In the genomic region with DNA sequence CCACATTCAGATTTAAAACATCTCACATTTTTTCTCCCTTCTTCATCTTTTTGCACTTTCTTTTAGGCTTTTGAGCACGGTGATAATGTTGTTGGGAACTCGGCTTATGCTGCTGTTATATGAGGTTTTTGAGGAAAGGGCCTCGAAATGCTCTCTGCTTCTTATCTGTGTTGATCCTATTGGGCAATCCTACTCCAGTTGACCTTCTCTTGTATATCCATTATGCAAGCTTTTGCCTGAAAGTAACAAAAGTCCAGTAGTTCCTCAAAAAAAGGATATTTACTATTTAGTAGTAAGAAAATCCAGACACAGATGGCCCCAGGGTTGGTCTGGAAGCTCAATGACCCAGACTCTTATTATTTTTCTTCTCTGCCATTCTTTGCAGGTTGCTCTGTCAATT, we compare ENCODE assay signal across 36 cellular contexts. TPM values are rescaled to one million over a fixed set of nuclear protein-coding genes. Genes with fewer than 3 reads are reported as not detected.
"Had no signal": no experiment of that assay in that cellular context is flagged by ENCODE, and none has a peak within 500 bp of the region (broad histone marks: within the 10 kb centered on the region; RNA-seq: fewer than 3 reads in every experiment).

No MANE protein-coding gene starts in this region.

- H3K4me3 Mint-ChIP-seq: activated CD4-positive, alpha-beta memory T cell treated with anti-CD3 and anti-CD28 coated beads, Interleukin-2, amount 10 ng/mL, durations not matched to agents 7 days and 5 days; activated CD4-positive, alpha-beta T cell treated with anti-CD3 and anti-CD28 coated beads, Interleukin-2, amount 10 ng/mL, durations not matched to agents 7 days and 5 days; activated naive CD4-positive, alpha-beta T cell treated with anti-CD3 and anti-CD28 coated beads, Interleukin-2, amount 10 ng/mL, durations not matched to agents 7 days and 5 days; activated naive CD8-positive, alpha-beta T cell treated with anti-CD3 and anti-CD28 coated beads, Interleukin-2, amount 10 ng/mL, durations not matched to agents 7 days and 5 days; activated T-cell treated with anti-CD3 and anti-CD28 coated beads, Interleukin-2, amount 50 U/mL, for 24 hours; activated T-cell treated with anti-CD3 and anti-CD28 coated beads, Interleukin-2, amount 50 U/mL, for 72 hours; central memory CD8-positive, alpha-beta T cell; dendritic cell treated with granulocyte-macrophage colony-stimulating factor and Interleukin-4, amounts not matched to agents 40 ng/mL and 50 ng/mL, for 4 days; endodermal cell; T-helper 17 cell; T-helper 2 cell treated with Interferon-gamma antibody and Interleukin-4, amounts not matched to agents 5 μg/mL and 100 μg/mL, for 36 hours had no signal

- H3K27ac ChIP-seq: brain microvascular endothelial cell, coronary artery, dorsolateral prefrontal cortex, esophagus muscularis mucosa, foreskin keratinocyte, gastroesophageal sphincter had no signal

- H3K36me3 ChIP-seq: brain microvascular endothelial cell, esophagus muscularis mucosa, gastroesophageal sphincter had no signal

- H3K9me3 Mint-ChIP-seq: activated CD4-positive, alpha-beta memory T cell treated with anti-CD3 and anti-CD28 coated beads, Interleukin-2, amount 10 ng/mL, durations not matched to agents 7 days and 5 days; activated CD4-positive, alpha-beta T cell treated with anti-CD3 and anti-CD28 coated beads, Interleukin-2, amount 10 ng/mL, durations not matched to agents 7 days and 5 days; activated naive CD4-positive, alpha-beta T cell treated with anti-CD3 and anti-CD28 coated beads, Interleukin-2, amount 10 ng/mL, durations not matched to agents 7 days and 5 days; activated naive CD8-positive, alpha-beta T cell treated with anti-CD3 and anti-CD28 coated beads, Interleukin-2, amount 10 ng/mL, durations not matched to agents 7 days and 5 days; activated T-cell treated with anti-CD3 and anti-CD28 coated beads, Interleukin-2, amount 50 U/mL, for 24 hours; activated T-cell treated with anti-CD3 and anti-CD28 coated beads, Interleukin-2, amount 50 U/mL, for 72 hours; dendritic cell treated with granulocyte-macrophage colony-stimulating factor and Interleukin-4, amounts not matched to agents 40 ng/mL and 50 ng/mL, for 4 days; T-helper 2 cell treated with Interferon-gamma antibody and Interleukin-4, amounts not matched to agents 5 μg/mL and 100 μg/mL, for 36 hours had no signal

- H3K27ac Mint-ChIP-seq: activated CD4-positive, alpha-beta memory T cell treated with anti-CD3 and anti-CD28 coated beads, Interleukin-2, amount 10 ng/mL, durations not matched to agents 7 days and 5 days; activated CD4-positive, alpha-beta T cell treated with anti-CD3 and anti-CD28 coated beads, Interleukin-2, amount 10 ng/mL, durations not matched to agents 7 days and 5 days; activated naive CD4-positive, alpha-beta T cell treated with anti-CD3 and anti-CD28 coated beads, Interleukin-2, amount 10 ng/mL, durations not matched to agents 7 days and 5 days; activated naive CD4-positive, alpha-beta T cell treated with anti-CD3 and anti-CD28 coated beads, Interleukin-2, amount 50 U/mL, for 72 hours; activated naive CD8-positive, alpha-beta T cell treated with anti-CD3 and anti-CD28 coated beads, Interleukin-2, amount 10 ng/mL, durations not matched to agents 7 days and 5 days; activated T-cell treated with anti-CD3 and anti-CD28 coated beads, Interleukin-2, amount 50 U/mL, for 24 hours; activated T-cell treated with anti-CD3 and anti-CD28 coated beads, Interleukin-2, amount 50 U/mL, for 72 hours; dendritic cell treated with granulocyte-macrophage colony-stimulating factor and Interleukin-4, amounts not matched to agents 40 ng/mL and 50 ng/mL, for 4 days; endodermal cell; T-helper 17 cell; T-helper 2 cell treated with Interferon-gamma antibody and Interleukin-4, amounts not matched to agents 5 μg/mL and 100 μg/mL, for 36 hours had no signal

- H3K4me1 ChIP-seq: esophagus muscularis mucosa, foreskin keratinocyte, gastroesophageal sphincter had no signal

- H3K9me3 ChIP-seq: esophagus muscularis mucosa, gastroesophageal sphincter had no signal

- H3K4me1 Mint-ChIP-seq: activated CD4-positive, alpha-beta memory T cell treated with anti-CD3 and anti-CD28 coated beads, Interleukin-2, amount 10 ng/mL, durations not matched to agents 7 days and 5 days; activated CD4-positive, alpha-beta T cell treated with anti-CD3 and anti-CD28 coated beads, Interleukin-2, amount 10 ng/mL, durations not matched to agents 7 days and 5 days; activated naive CD4-positive, alpha-beta T cell treated with anti-CD3 and anti-CD28 coated beads, Interleukin-2, amount 10 ng/mL, durations not matched to agents 7 days and 5 days; activated naive CD8-positive, alpha-beta T cell treated with anti-CD3 and anti-CD28 coated beads, Interleukin-2, amount 10 ng/mL, durations not matched to agents 7 days and 5 days; central memory CD8-positive, alpha-beta T cell; endodermal cell; T-helper 17 cell had no signal

- H3K27me3 ChIP-seq: brain microvascular endothelial cell, esophagus muscularis mucosa, foreskin keratinocyte, gastroesophageal sphincter had no signal

- DNase-seq: activated CD4-positive, alpha-beta memory T cell treated with anti-CD3 and anti-CD28 coated beads, Interleukin-2, amount 10 ng/mL, durations not matched to agents 7 days and 5 days; activated CD4-positive, alpha-beta T cell treated with anti-CD3 and anti-CD28 coated beads for 1 hour; activated CD4-positive, alpha-beta T cell treated with anti-CD3 and anti-CD28 coated beads for 4 hours; activated CD4-positive, alpha-beta T cell treated with anti-CD3 and anti-CD28 coated beads, Interleukin-2, amount 10 ng/mL, durations not matched to agents 7 days and 5 days; activated CD4-positive, alpha-beta T cell treated with anti-CD3 and anti-CD28 coated beads, Interleukin-2, amount 50 U/mL, for 4 hours; activated CD8-positive, alpha-beta memory T cell treated with anti-CD3 and anti-CD28 coated beads, Interleukin-2, amount 50 U/mL, for 48 hours; activated gamma-delta T cell; activated naive CD4-positive, alpha-beta T cell; activated naive CD4-positive, alpha-beta T cell treated with anti-CD3 and anti-CD28 coated beads, Interleukin-2, amount 10 ng/mL, durations not matched to agents 7 days and 5 days; activated naive CD8-positive, alpha-beta T cell treated with anti-CD3 and anti-CD28 coated beads, Interleukin-2, amount 10 ng/mL, durations not matched to agents 7 days and 5 days; activated T-cell treated with anti-CD3 and anti-CD28 coated beads for 4 hours; activated T-cell treated with anti-CD3 and anti-CD28 coated beads, Interleukin-2, amount 50 U/mL, for 24 hours; activated T-cell treated with anti-CD3 and anti-CD28 coated beads, Interleukin-2, amount 50 U/mL, for 72 hours; amniotic stem cell; anterior cingulate cortex; brain microvascular endothelial cell; dorsolateral prefrontal cortex; effector memory CD4-positive, alpha-beta T cell; endodermal cell; erythroblast; foreskin keratinocyte; T-helper 1 cell; T-helper 17 cell; T1000 had no signal

- H3K27me3 Mint-ChIP-seq: activated CD4-positive, alpha-beta T cell treated with anti-CD3 and anti-CD28 coated beads, Interleukin-2, amount 10 ng/mL, durations not matched to agents 7 days and 5 days; activated naive CD4-positive, alpha-beta T cell treated with anti-CD3 and anti-CD28 coated beads, Interleukin-2, amount 10 ng/mL, durations not matched to agents 7 days and 5 days; activated naive CD8-positive, alpha-beta T cell treated with anti-CD3 and anti-CD28 coated beads, Interleukin-2, amount 10 ng/mL, durations not matched to agents 7 days and 5 days; central memory CD8-positive, alpha-beta T cell; dendritic cell treated with granulocyte-macrophage colony-stimulating factor and Interleukin-4, amounts not matched to agents 40 ng/mL and 50 ng/mL, for 4 days; T-helper 17 cell had no signal

- H3K36me3 Mint-ChIP-seq: activated naive CD4-positive, alpha-beta T cell treated with anti-CD3 and anti-CD28 coated beads, Interleukin-2, amount 10 ng/mL, durations not matched to agents 7 days and 5 days; activated naive CD4-positive, alpha-beta T cell treated with anti-CD3 and anti-CD28 coated beads, Interleukin-2, amount 50 U/mL, for 72 hours; activated naive CD8-positive, alpha-beta T cell treated with anti-CD3 and anti-CD28 coated beads, Interleukin-2, amount 10 ng/mL, durations not matched to agents 7 days and 5 days had no signal

- ATAC-seq: activated naive CD4-positive, alpha-beta T cell treated with anti-CD3 and anti-CD28 coated beads, Interleukin-2, amount 50 U/mL, for 72 hours; activated T-cell treated with anti-CD3 and anti-CD28 coated beads, Interleukin-2, amount 50 U/mL, for 72 hours; foreskin keratinocyte; gastroesophageal sphincter; T-helper 17 cell had no signal

- H3K4me3 ChIP-seq: coronary artery, dorsolateral prefrontal cortex, esophagus muscularis mucosa, gastroesophageal sphincter had no signal

RNA-seq across cellular contexts. Expression of gene SPANXB1, which starts 57.7 kb away (rescaled TPM):
- total RNA-seq: activated CD4-positive, alpha-beta memory T cell treated with anti-CD3 and anti-CD28 coated beads, Interleukin-2, amount 10 ng/mL, durations not matched to agents 7 days and 5 days; activated CD4-positive, alpha-beta T cell treated with anti-CD3 and anti-CD28 coated beads, Interleukin-2, amount 10 ng/mL, durations not matched to agents 7 days and 5 days; activated naive CD4-positive, alpha-beta T cell treated with anti-CD3 and anti-CD28 coated beads, Interleukin-2, amount 50 U/mL, for 72 hours; activated naive CD8-positive, alpha-beta T cell treated with anti-CD3 and anti-CD28 coated beads, Interleukin-2, amount 10 ng/mL, durations not matched to agents 7 days and 5 days; activated T-cell treated with anti-CD3 and anti-CD28 coated beads, Interleukin-2, amount 50 U/mL, for 72 hours; astrocyte; bronchial epithelial cell; cardiac septum; cerebellum; dorsolateral prefrontal cortex; endodermal cell; esophagus muscularis mucosa; foreskin keratinocyte; gastroesophageal sphincter; glomerular endothelial cell; T-helper 17 cell had no signal
- polyA plus RNA-seq: foreskin keratinocyte had no signal
